Comparison of ENCODE assay signal across 18 cellular contexts in the genomic region with DNA sequence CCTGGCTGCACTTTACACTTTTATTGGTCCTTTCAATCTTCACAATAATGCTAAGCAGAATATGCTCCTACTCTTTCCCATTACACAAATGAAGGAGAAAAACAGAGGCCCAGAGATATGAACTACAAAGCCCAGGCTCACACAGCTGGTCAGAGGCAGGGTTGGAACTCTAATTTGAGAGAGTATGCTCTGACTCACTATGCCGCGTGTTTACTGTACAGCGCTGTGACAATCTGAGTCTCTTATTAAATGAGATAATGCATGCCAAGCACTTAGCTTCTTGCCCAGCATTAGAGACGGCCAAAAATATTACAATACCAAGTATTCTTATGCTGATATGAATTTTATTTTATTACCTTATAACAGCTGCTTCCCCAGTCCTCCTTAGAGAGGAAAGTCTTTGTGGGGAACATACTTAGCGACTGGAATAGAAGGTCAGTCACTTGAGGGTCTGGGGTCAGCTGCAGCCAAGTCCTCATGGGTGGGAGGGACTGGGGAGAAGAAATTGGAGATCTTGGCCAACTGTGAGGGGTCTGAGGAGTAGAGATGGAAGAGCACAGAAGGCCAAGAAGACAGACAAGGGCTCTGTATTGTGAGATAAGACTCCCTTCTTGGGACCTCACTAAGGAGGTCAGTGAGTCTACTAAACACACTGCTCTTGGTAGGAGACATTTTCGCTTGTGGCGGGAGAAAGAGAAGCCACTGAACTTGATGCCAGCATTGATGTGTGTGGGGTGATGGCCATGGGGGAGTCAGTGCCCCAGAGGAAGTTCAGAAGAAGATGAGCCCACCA.
DNase-seq lines count a peak whose midpoint lies in the region; ATAC-seq and TF ChIP-seq lines count a peak whose summit lies in the region.
"Had no signal": no experiment of that assay in that cellular context is flagged by ENCODE, and none has a peak within 500 bp of the region (broad histone marks: within the 10 kb centered on the region; RNA-seq: fewer than 3 reads in every experiment).

No MANE protein-coding gene starts in this region.

- no peaks in the 10 kb centered on the region for H4K20me1 ChIP-seq in osteoblast (ENCODE audit: insufficient read depth, low read length)

- H3K4me2 ChIP-seq in osteoblast (ENCODE audit: insufficient read depth, low read length): no peak overlapping the region

- intact Hi-C loops in esophagus muscularis mucosa (cut with DNase I) (no loop called here), posterior vena cava (cut with DNase I) (no loop called here)
- intact Hi-C loops in CD4-positive, alpha-beta T cell (cut with DNase I, micrococcal nuclease): no loop called here

- no peaks in the 10 kb centered on the region for H3K79me2 ChIP-seq in osteoblast (ENCODE audit: insufficient read depth, low read length)

- H3K27ac ChIP-seq in esophagus muscularis mucosa (replicated peaks in 1 of 4) (peak overlapping the region; percentile 48 to 64 (median 54)), osteoblast (ENCODE audit: low read depth, low read length) (peak overlapping the region; percentile 68)
- no peak overlapping the region for H3K27ac ChIP-seq in CD4-positive, alpha-beta T cell (ENCODE audit: low read depth, low read length)
- H3K27ac ChIP-seq: dorsolateral prefrontal cortex, epithelial cell of prostate, lower lobe of right lung had no signal

- no peak overlapping the region for H3K4me3 Mint-ChIP-seq in CD4-positive, alpha-beta T cell
- H3K4me3 Mint-ChIP-seq: activated naive CD8-positive, alpha-beta T cell treated with anti-CD3 and anti-CD28 coated beads, Interleukin-2, amount 50 U/mL, for 24 hours; immature natural killer cell; naive thymus-derived CD4-positive, alpha-beta T cell had no signal

- H3K36me3 Mint-ChIP-seq in CD4-positive, alpha-beta T cell (ENCODE audit: low read depth): no peaks in the 10 kb centered on the region
- H3K36me3 Mint-ChIP-seq: immature natural killer cell; naive thymus-derived CD4-positive, alpha-beta T cell had no signal

- POLR2A ChIA-PET in CD4-positive, alpha-beta T cell (lab: Charles Lee): no interaction called here

- TF ChIP-seq CTCF in esophagus muscularis mucosa (IDR thresholded peaks at IDR 0.05) (no peak), osteoblast (IDR thresholded peaks at IDR 0.05; ENCODE audit: extremely low read depth, low read depth, low read length) (no peak)
- TF ChIP-seq CTCF in CD4-positive, alpha-beta T cell (IDR thresholded peaks at IDR 0.05): no peak

- H3K36me3 ChIP-seq in esophagus muscularis mucosa: no peaks in the 10 kb centered on the region
- H3K36me3 ChIP-seq in osteoblast (ENCODE audit: insufficient read depth, low read length): no peaks in the 10 kb centered on the region
- H3K36me3 ChIP-seq: heart right ventricle, lower lobe of right lung had no signal

- H3K9me3 ChIP-seq in esophagus muscularis mucosa (peaks cover 0 to 11% (median 4%) of the 10 kb centered on the region in 4 donors), osteoblast (ENCODE audit: low read depth, low read length) (no peaks in the 10 kb centered on the region)
- no peaks in the 10 kb centered on the region for H3K9me3 ChIP-seq in CD4-positive, alpha-beta T cell (ENCODE audit: control insufficient read depth, low read length)
- H3K9me3 ChIP-seq: lower lobe of right lung had no signal

- no peak overlapping the region for H3K27ac Mint-ChIP-seq in CD4-positive, alpha-beta T cell
- H3K27ac Mint-ChIP-seq: activated naive CD8-positive, alpha-beta T cell treated with anti-CD3 and anti-CD28 coated beads, Interleukin-2, amount 50 U/mL, for 24 hours; immature natural killer cell; naive thymus-derived CD4-positive, alpha-beta T cell had no signal

- 87% methylated on average over 7 of the region's 7 CpGs for WGBS in esophagus muscularis mucosa

- H3K9me3 Mint-ChIP-seq in CD4-positive, alpha-beta T cell: no peaks in the 10 kb centered on the region
- H3K9me3 Mint-ChIP-seq: activated naive CD8-positive, alpha-beta T cell treated with anti-CD3 and anti-CD28 coated beads, Interleukin-2, amount 50 U/mL, for 24 hours; immature natural killer cell had no signal

- DNase-seq in AG08395 (ENCODE audit: low spot score): peak; percentile 54
- peak; percentile 27 for DNase-seq in H4 (ENCODE audit: low spot score)
- DNase-seq in esophagus muscularis mucosa (ENCODE audit: extremely low spot score): no peak
- DNase-seq in osteoblast (ENCODE audit: insufficient read length, low spot score, missing footprints): peak; percentile 92
- no peak for DNase-seq in CD4-positive, alpha-beta T cell
- no peak for DNase-seq in posterior vena cava (ENCODE audit: low spot score)
- DNase-seq in COR-L47 (lab: John Stamatoyannopoulos, UW): no peak
- DNase-seq: activated naive CD8-positive, alpha-beta T cell treated with anti-CD3 and anti-CD28 coated beads, Interleukin-2, amount 50 U/mL, for 24 hours; dorsolateral prefrontal cortex; GF-D8; heart right ventricle; immature natural killer cell; lower lobe of right lung; naive thymus-derived CD4-positive, alpha-beta T cell; NCI-H526; PC-3 had no signal

- ATAC-seq in CD4-positive, alpha-beta T cell (ENCODE audit: poor library complexity): no peak
- ATAC-seq in GM21529 (IDR thresholded peaks at IDR 0.05; ENCODE audit: unreplicated experiment): no peak
- ATAC-seq: activated naive CD8-positive, alpha-beta T cell treated with anti-CD3 and anti-CD28 coated beads, Interleukin-2, amount 50 U/mL, for 24 hours; lower lobe of right lung; naive thymus-derived CD4-positive, alpha-beta T cell; PC-3 had no signal

- TF ChIP-seq POLR2A in esophagus muscularis mucosa (IDR thresholded peaks at IDR 0.05; ENCODE audit: low read depth): no peak

- CTCF ChIA-PET in CD4-positive, alpha-beta T cell (lab: Charles Lee): no interaction called here

- no peak overlapping the region for H2AFZ ChIP-seq in osteoblast (ENCODE audit: low read length)

- no peak for TF ChIP-seq EP300 in esophagus muscularis mucosa (IDR thresholded peaks at IDR 0.05)

- H3K27me3 ChIP-seq in esophagus muscularis mucosa (no peaks in the 10 kb centered on the region), osteoblast (ENCODE audit: insufficient read depth, low read length) (no peaks in the 10 kb centered on the region)
- H3K27me3 ChIP-seq in CD4-positive, alpha-beta T cell (ENCODE audit: control insufficient read depth, insufficient read depth, low read length): no peaks in the 10 kb centered on the region
- H3K27me3 ChIP-seq: dorsolateral prefrontal cortex, heart right ventricle had no signal

- H3K4me3 ChIP-seq in esophagus muscularis mucosa (no peak overlapping the region), osteoblast (ENCODE audit: insufficient read depth, low read length) (no peak overlapping the region)
- H3K4me3 ChIP-seq: dorsolateral prefrontal cortex, heart right ventricle, lower lobe of right lung had no signal

- H3K4me1 ChIP-seq in esophagus muscularis mucosa (peaks cover 0 to 11% (median 7%) of the 10 kb centered on the region in 4 donors), osteoblast (ENCODE audit: insufficient read depth, low read length) (peaks cover 21% of the 10 kb centered on the region)
- H3K4me1 ChIP-seq: lower lobe of right lung had no signal

- no peaks in the 10 kb centered on the region for H3K4me1 Mint-ChIP-seq in CD4-positive, alpha-beta T cell (ENCODE audit: low read depth)
- H3K4me1 Mint-ChIP-seq: immature natural killer cell had no signal

- H3K27me3 Mint-ChIP-seq in CD4-positive, alpha-beta T cell: no peaks in the 10 kb centered on the region
- H3K27me3 Mint-ChIP-seq: activated naive CD8-positive, alpha-beta T cell treated with anti-CD3 and anti-CD28 coated beads, Interleukin-2, amount 50 U/mL, for 24 hours; naive thymus-derived CD4-positive, alpha-beta T cell had no signal

Comparison
In these comparisons a context has a peak if more than half of its experiments do, and no peak if none do; other contexts are left out.
1. DNase-seq: peak in AG08395 (single experiment), H4 (single experiment) and osteoblast (single experiment); none in esophagus muscularis mucosa (single experiment), CD4-positive, alpha-beta T cell (0 of 10), posterior vena cava (single experiment) and COR-L47 (single experiment).